Comparison of ENCODE assay signal across 8 cellular contexts in the genomic region with DNA sequence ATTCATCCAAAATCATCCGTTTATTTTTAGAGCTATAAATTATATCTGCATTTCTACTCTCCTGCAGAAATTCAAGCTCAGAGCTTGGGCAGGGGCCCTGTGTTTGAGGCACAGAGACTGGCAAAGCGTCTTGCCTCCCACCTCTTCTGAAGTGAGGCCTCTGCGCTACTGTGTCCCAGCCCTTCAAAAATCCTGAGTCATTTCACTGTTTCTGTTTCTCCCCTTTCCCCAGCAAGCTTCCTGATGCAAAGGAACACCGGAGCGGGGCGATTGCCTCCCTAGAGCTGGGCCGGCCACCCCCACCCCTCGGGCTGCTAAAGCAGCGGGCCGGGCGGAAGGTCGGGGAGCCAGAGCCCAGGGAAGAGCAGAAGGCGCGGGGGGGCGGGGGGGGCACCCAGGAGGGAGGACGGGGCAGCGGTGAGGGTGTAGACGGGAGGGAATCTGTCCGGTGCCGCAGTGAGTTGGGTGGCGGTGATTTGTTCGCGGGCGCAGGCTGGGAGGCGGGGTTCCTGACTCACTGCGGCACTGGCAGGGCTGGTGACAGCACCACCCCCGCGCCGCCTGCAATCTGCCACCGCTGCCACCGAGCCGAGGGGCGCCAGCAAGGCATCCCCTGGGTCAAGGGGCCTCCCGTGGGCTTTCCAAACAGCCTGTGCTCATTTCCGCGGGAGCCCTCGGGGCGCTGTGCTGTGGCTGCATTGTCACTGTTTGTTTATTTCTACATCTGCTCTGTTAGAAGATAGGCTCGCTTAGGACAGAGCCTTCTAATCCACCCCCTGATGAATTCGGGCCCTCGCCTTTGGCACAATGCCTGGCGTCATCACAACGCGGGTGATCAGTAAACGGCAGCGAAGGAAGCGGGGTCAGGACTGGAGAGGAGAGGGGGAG. TPM values are rescaled to one million over a fixed set of nuclear protein-coding genes. Genes with fewer than 3 reads are reported as not detected.
DNase-seq lines count a peak whose midpoint lies in the region; ATAC-seq and TF ChIP-seq lines count a peak whose summit lies in the region.

No MANE protein-coding gene starts in this region.

- peak overlapping the region; percentile 91 for H2AFZ ChIP-seq in osteoblast (ENCODE audit: low read length)

- no peak for TF ChIP-seq POLR2A in uterus (IDR thresholded peaks at IDR 0.05)

- ATAC-seq in GM18907 (IDR thresholded peaks at IDR 0.05; ENCODE audit: unreplicated experiment) (peak; percentile 52), Right ventricle myocardium superior (ENCODE audit: poor library complexity) (peak; percentile 66), GM19324 (IDR thresholded peaks at IDR 0.05; ENCODE audit: low FRiP score, unreplicated experiment) (no peak)

- H3K4me3 Mint-ChIP-seq in activated T-helper 2 cell treated with anti-CD3 and anti-CD28 coated beads, Interferon-gamma antibody, Interleukin-2, Interleukin-4, amounts not matched to agents 10 μg/mL and 5 μg/mL and 100 μg/mL, durations not matched to agents 14 hours and 24 hours and 36 hours (ENCODE audit: low read depth), result peak overlapping the region; percentile 79

- no peaks in the 10 kb centered on the region for H3K36me3 ChIP-seq in osteoblast (ENCODE audit: insufficient read depth, low read length)
- H3K36me3 ChIP-seq in uterus, result no peaks in the 10 kb centered on the region

- H3K9me3 ChIP-seq in osteoblast (ENCODE audit: low read depth, low read length) (no peaks in the 10 kb centered on the region), uterus (no peaks in the 10 kb centered on the region)

- H3K27me3 ChIP-seq in osteoblast (ENCODE audit: insufficient read depth, low read length) (peaks cover 5% of the 10 kb centered on the region), uterus (no peaks in the 10 kb centered on the region)

- H3K4me1 ChIP-seq in osteoblast (ENCODE audit: insufficient read depth, low read length) (peaks cover 4% of the 10 kb centered on the region), uterus (no peaks in the 10 kb centered on the region)

- peaks cover 29% of the 10 kb centered on the region for H3K27me3 Mint-ChIP-seq in activated T-helper 2 cell treated with anti-CD3 and anti-CD28 coated beads, Interferon-gamma antibody, Interleukin-2, Interleukin-4, amounts not matched to agents 10 μg/mL and 5 μg/mL and 100 μg/mL, durations not matched to agents 14 hours and 24 hours and 36 hours (ENCODE audit: low read depth)

- peak overlapping the region; percentile 94 for H3K4me2 ChIP-seq in osteoblast (ENCODE audit: insufficient read depth, low read length)

- peaks cover 8% of the 10 kb centered on the region for H3K9me3 Mint-ChIP-seq in activated T-helper 2 cell treated with anti-CD3 and anti-CD28 coated beads, Interferon-gamma antibody, Interleukin-2, Interleukin-4, amounts not matched to agents 10 μg/mL and 5 μg/mL and 100 μg/mL, durations not matched to agents 14 hours and 24 hours and 36 hours

- TF ChIP-seq CTCF in osteoblast (IDR thresholded peaks at IDR 0.05; ENCODE audit: extremely low read depth, low read depth, low read length) (no peak), uterus (IDR thresholded peaks at IDR 0.05) (no peak)

- H3K27ac Mint-ChIP-seq in activated T-helper 2 cell treated with anti-CD3 and anti-CD28 coated beads, Interferon-gamma antibody, Interleukin-2, Interleukin-4, amounts not matched to agents 10 μg/mL and 5 μg/mL and 100 μg/mL, durations not matched to agents 14 hours and 24 hours and 36 hours, result peak overlapping the region; percentile 53

- no peak overlapping the region for H3K27ac ChIP-seq in osteoblast (ENCODE audit: low read depth, low read length)
- no peak overlapping the region for H3K27ac ChIP-seq in uterus

- H3K79me2 ChIP-seq in osteoblast (ENCODE audit: insufficient read depth, low read length), result no peaks in the 10 kb centered on the region

- DNase-seq in NCI-H345 (lab: John Stamatoyannopoulos, UW) (peak; percentile 88), Right ventricle myocardium superior (peak; percentile 50), osteoblast (ENCODE audit: insufficient read length, low spot score, missing footprints) (peak; percentile 91), uterus (peak in 1 of 2 donors; percentile 27), SKM-1 treated with dmso at 0.1 percent for 144 hours (lab: John Stamatoyannopoulos, UW; ENCODE audit: unreplicated experiment) (no peak)
- no peak for DNase-seq in activated T-helper 2 cell treated with anti-CD3 and anti-CD28 coated beads, Interferon-gamma antibody, Interleukin-2, Interleukin-4, amounts not matched to agents 10 μg/mL and 5 μg/mL and 100 μg/mL, durations not matched to agents 14 hours and 24 hours and 36 hours (ENCODE audit: low spot score)

- H4K20me1 ChIP-seq in osteoblast (ENCODE audit: insufficient read depth, low read length), result no peaks in the 10 kb centered on the region

- H3K4me3 ChIP-seq in osteoblast (ENCODE audit: insufficient read depth, low read length) (peak overlapping the region; percentile 73), uterus (peak overlapping the region; percentile 10 to 35)

- peaks cover 7% of the 10 kb centered on the region for H3K4me1 Mint-ChIP-seq in activated T-helper 2 cell treated with anti-CD3 and anti-CD28 coated beads, Interferon-gamma antibody, Interleukin-2, Interleukin-4, amounts not matched to agents 10 μg/mL and 5 μg/mL and 100 μg/mL, durations not matched to agents 14 hours and 24 hours and 36 hours (ENCODE audit: low read depth)

- H3K36me3 Mint-ChIP-seq in activated T-helper 2 cell treated with anti-CD3 and anti-CD28 coated beads, Interferon-gamma antibody, Interleukin-2, Interleukin-4, amounts not matched to agents 10 μg/mL and 5 μg/mL and 100 μg/mL, durations not matched to agents 14 hours and 24 hours and 36 hours (ENCODE audit: low read depth), result no peaks in the 10 kb centered on the region

- intact Hi-C loops in activated T-helper 2 cell treated with anti-CD3 and anti-CD28 coated beads, Interferon-gamma antibody, Interleukin-2, Interleukin-4, amounts not matched to agents 10 μg/mL and 5 μg/mL and 100 μg/mL, durations not matched to agents 14 hours and 24 hours and 36 hours (cut with micrococcal nuclease), result loop anchor here (1.0 to 5.0 kb wide), 2 partner anchors 45 to 195 kb away; no protein-coding TSS in a partner anchor
- intact Hi-C loops in Right ventricle myocardium superior (cut with DNase I), result no loop called here
- intact Hi-C loops in uterus (cut with DNase I; ENCODE audit: low total_unique reads), result no loop called here

RNA-seq across cellular contexts. Expression of a gene that starts 46.5 kb away (rescaled TPM):
- total RNA-seq in activated T-helper 2 cell treated with anti-CD3 and anti-CD28 coated beads, Interferon-gamma antibody, Interleukin-2, Interleukin-4, amounts not matched to agents 10 μg/mL and 5 μg/mL and 100 μg/mL, durations not matched to agents 14 hours and 24 hours and 36 hours, result 14.2 and 15.2 TPM in 2 replicates
- not detected for total RNA-seq in Right ventricle myocardium superior
- 1.8 TPM in 2 replicates for total RNA-seq in osteoblast
- total RNA-seq in uterus, result 10 to 100 TPM in 3 of 4 donors, 1 to 10 TPM in 1; 5.3 to 28.3 (median 22.9) TPM

Comparison
In these comparisons a context has a peak if more than half of its experiments do, and no peak if none do; other contexts are left out.
1. DNase-seq: peak in NCI-H345 (single experiment), Right ventricle myocardium superior (single experiment) and osteoblast (single experiment); none in activated T-helper 2 cell treated with anti-CD3 and anti-CD28 coated beads, Interferon-gamma antibody, Interleukin-2, Interleukin-4, amounts not matched to agents 10 μg/mL and 5 μg/mL and 100 μg/mL, durations not matched to agents 14 hours and 24 hours and 36 hours (single experiment) and SKM-1 treated with dmso at 0.1 percent for 144 hours (single experiment).